Comparison of ENCODE assay signal across 15 cellular contexts in genomic region chr1:233722212-233722979, GRCh38.
"Had no signal": no experiment of that assay in that cellular context is flagged by ENCODE, and none has a peak within 500 bp of the region (broad histone marks: within the 10 kb centered on the region; RNA-seq: fewer than 3 reads in every experiment).

No MANE protein-coding gene starts in this region.

- H3K9me3 ChIP-seq: mucosa of descending colon, thyroid gland had no signal

- FAIRE-seq: kidney had no signal

- H3K4me3 Mint-ChIP-seq: activated CD4-positive, alpha-beta memory T cell treated with anti-CD3 and anti-CD28 coated beads, Interleukin-2, amount 10 ng/mL, durations not matched to agents 7 days and 5 days; activated CD4-positive, alpha-beta T cell treated with anti-CD3 and anti-CD28 coated beads, Interleukin-2, amount 10 ng/mL, durations not matched to agents 24 days and 14 days; activated naive CD4-positive, alpha-beta T cell treated with anti-CD3 and anti-CD28 coated beads, Interleukin-2, amount 10 ng/mL, durations not matched to agents 7 days and 5 days; nephron progenitor cell had no signal

- H3K4me3 ChIP-seq: mucosa of descending colon, thyroid gland had no signal

- H3K36me3 Mint-ChIP-seq: activated naive CD4-positive, alpha-beta T cell treated with anti-CD3 and anti-CD28 coated beads, Interleukin-2, amount 10 ng/mL, durations not matched to agents 7 days and 5 days had no signal

- H3K27me3 ChIP-seq: thyroid gland had no signal

- H3K9me3 Mint-ChIP-seq: activated CD4-positive, alpha-beta memory T cell treated with anti-CD3 and anti-CD28 coated beads, Interleukin-2, amount 10 ng/mL, durations not matched to agents 7 days and 5 days; activated CD4-positive, alpha-beta T cell treated with anti-CD3 and anti-CD28 coated beads, Interleukin-2, amount 10 ng/mL, durations not matched to agents 24 days and 14 days; activated naive CD4-positive, alpha-beta T cell treated with anti-CD3 and anti-CD28 coated beads, Interleukin-2, amount 10 ng/mL, durations not matched to agents 7 days and 5 days; nephron progenitor cell had no signal

- H3K27ac ChIP-seq: epithelial cell of prostate, thyroid gland had no signal

- H3K4me1 ChIP-seq: thyroid gland had no signal

- H3K27ac Mint-ChIP-seq: activated CD4-positive, alpha-beta memory T cell treated with anti-CD3 and anti-CD28 coated beads, Interleukin-2, amount 10 ng/mL, durations not matched to agents 7 days and 5 days; activated CD4-positive, alpha-beta T cell treated with anti-CD3 and anti-CD28 coated beads, Interleukin-2, amount 10 ng/mL, durations not matched to agents 24 days and 14 days; activated naive CD4-positive, alpha-beta T cell treated with anti-CD3 and anti-CD28 coated beads, Interleukin-2, amount 10 ng/mL, durations not matched to agents 7 days and 5 days; nephron progenitor cell had no signal

- H3K4me1 Mint-ChIP-seq: activated CD4-positive, alpha-beta T cell treated with anti-CD3 and anti-CD28 coated beads, Interleukin-2, amount 10 ng/mL, durations not matched to agents 24 days and 14 days; activated naive CD4-positive, alpha-beta T cell treated with anti-CD3 and anti-CD28 coated beads, Interleukin-2, amount 10 ng/mL, durations not matched to agents 7 days and 5 days had no signal

- ATAC-seq: mucosa of descending colon had no signal

- H3K27me3 Mint-ChIP-seq: activated CD4-positive, alpha-beta T cell treated with anti-CD3 and anti-CD28 coated beads, Interleukin-2, amount 10 ng/mL, durations not matched to agents 24 days and 14 days; activated naive CD4-positive, alpha-beta T cell treated with anti-CD3 and anti-CD28 coated beads, Interleukin-2, amount 10 ng/mL, durations not matched to agents 7 days and 5 days had no signal

- H3K36me3 ChIP-seq: thyroid gland had no signal

- DNase-seq: activated CD4-positive, alpha-beta memory T cell treated with anti-CD3 and anti-CD28 coated beads, Interleukin-2, amount 10 ng/mL, durations not matched to agents 7 days and 5 days; activated CD4-positive, alpha-beta T cell treated with anti-CD3 and anti-CD28 coated beads, Interleukin-2, amount 10 ng/mL, durations not matched to agents 24 days and 14 days; activated effector memory CD4-positive, alpha-beta T cell treated with anti-CD3 and anti-CD28 coated beads, Interleukin-2, amount 50 U/mL, for 16 hours; activated naive CD4-positive, alpha-beta T cell treated with anti-CD3 and anti-CD28 coated beads, Interleukin-2, amount 10 ng/mL, durations not matched to agents 7 days and 5 days; activated T-cell treated with anti-CD3 and anti-CD28 coated beads for 4 hours; amygdala; kidney; mesenchymal stem cell; mucosa of descending colon; nephron progenitor cell; occipital lobe; stimulated activated CD4-positive, alpha-beta T cell treated with anti-CD3 and anti-CD28 coated beads, Interleukin-4, amount 100 ng/mL, for 24 hours; stimulated activated naive CD4-positive, alpha-beta T cell treated with Interleukin-2 at 50 U/mL for 16 hours; thyroid gland had no signal
